ENCODE assay signal across 2 cellular contexts in genomic region chr10:97307866-97308780, GRCh38.
TF ChIP-seq lines count a peak whose summit lies in the region.

No MANE protein-coding gene starts in this region.

TF ChIP-seq in HEK293, 187 proteins besides CTCF, POLR2A, EP300 and RAD21:
- TF ChIP-seq KLF10 (tag by site-specific recombination; IDR thresholded peaks at IDR 0.05) (no peak), PRDM10 (tag by site-specific recombination; IDR thresholded peaks at IDR 0.05) (peak; percentile 38; the same call in 1 of the 2 replicates)

TF ChIP-seq in H1, 55 proteins besides CTCF, POLR2A, EP300 and RAD21:
- TF ChIP-seq SIN3A (conservative IDR thresholded peaks at IDR 0.05 in 1 of 2, IDR thresholded peaks at IDR 0.05 in 1 of 2; ENCODE audit: low read depth in 1 of 2, low read length in 2 of 2) (no peak), BRCA1 (IDR thresholded peaks at IDR 0.05; ENCODE audit: low read depth, low read length) (no peak), POU5F1 (IDR thresholded peaks at IDR 0.05; ENCODE audit: low read depth, low read length) (no peak), YY1 (IDR thresholded peaks at IDR 0.05; ENCODE audit: low read depth, low read length) (no peak)
